Comparison of ENCODE assay signal across 29 cellular contexts in the genomic region with DNA sequence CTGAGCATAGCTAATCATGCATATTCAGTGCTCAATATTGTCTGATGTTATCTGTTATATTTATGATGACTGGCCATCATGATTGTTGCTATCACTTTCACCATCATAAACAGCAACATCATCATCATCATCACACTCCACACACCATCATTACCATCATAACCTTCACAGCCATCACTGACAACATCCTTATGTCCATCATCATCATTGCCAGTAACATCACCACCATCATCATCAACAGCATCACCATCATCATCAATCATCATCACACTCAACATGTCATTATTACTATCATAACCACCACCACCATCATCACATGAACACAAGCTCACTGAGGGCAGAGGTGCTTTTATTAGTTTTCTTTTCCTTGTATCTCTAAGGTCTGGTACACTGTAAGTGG.
"Had no signal": no experiment of that assay in that cellular context is flagged by ENCODE, and none has a peak within 500 bp of the region (broad histone marks: within the 10 kb centered on the region; RNA-seq: fewer than 3 reads in every experiment).

No MANE protein-coding gene starts in this region.

- H3K27me3 Mint-ChIP-seq: stimulated activated memory B cell treated with anti-CD40 and anti-IgM and Interleukin-4, amounts not matched to agents 10 μg/mL and 1 μg/mL and 100 μg/mL, for 72 hours; stimulated activated naive B cell treated with anti-CD40 and anti-IgM and Interleukin-4, amounts not matched to agents 10 μg/mL and 1 μg/mL and 100 μg/mL, for 72 hours; stimulated activated naive CD8-positive, alpha-beta T cell treated with anti-CD3 and anti-CD28 coated beads, Interleukin-15, amount 100 ng/mL, for 72 hours; type B pancreatic cell had no signal

- H3K9me3 ChIP-seq: testis, thoracic aorta, thyroid gland, tibial artery, transverse colon, upper lobe of left lung, upper lobe of right lung, uterus, vagina had no signal

- H3K4me3 ChIP-seq: stomach, suprapubic skin, testis, thoracic aorta, thyroid gland, tibial artery, tibial nerve, transverse colon, upper lobe of left lung, upper lobe of right lung, uterus, vagina had no signal

- H3K27me3 ChIP-seq: stomach, suprapubic skin, testis, thyroid gland, tibial artery, tibial nerve, transverse colon, upper lobe of left lung, upper lobe of right lung, uterus, vagina had no signal

- H3K4me1 Mint-ChIP-seq: stimulated activated effector memory CD8-positive, alpha-beta T cell treated with anti-CD3 and anti-CD28 coated beads, Interleukin-12 subunit alpha, Interleukin-12 subunit beta, amount 100 ng/mL, for 72 hours; stimulated activated memory B cell treated with anti-CD40 and anti-IgM and Interleukin-4, amounts not matched to agents 10 μg/mL and 1 μg/mL and 100 μg/mL, for 72 hours; stimulated activated naive B cell treated with anti-CD40 and anti-IgM and Interleukin-4, amounts not matched to agents 10 μg/mL and 1 μg/mL and 100 μg/mL, for 72 hours; stimulated activated naive CD8-positive, alpha-beta T cell treated with anti-CD3 and anti-CD28 coated beads, Interleukin-15, amount 100 ng/mL, for 72 hours had no signal

- H3K9me3 Mint-ChIP-seq: stimulated activated effector memory CD8-positive, alpha-beta T cell treated with anti-CD3 and anti-CD28 coated beads, Interleukin-12 subunit alpha, Interleukin-12 subunit beta, amount 100 ng/mL, for 72 hours; stimulated activated naive B cell treated with anti-CD40 and anti-IgM and Interleukin-4, amounts not matched to agents 10 μg/mL and 1 μg/mL and 100 μg/mL, for 72 hours; stimulated activated naive CD8-positive, alpha-beta T cell treated with anti-CD3 and anti-CD28 coated beads, Interleukin-15, amount 100 ng/mL, for 72 hours; stimulated activated naive CD8-positive, alpha-beta T cell treated with anti-CD3 and anti-CD28 coated beads, Interleukin-15, Interleukin-2, amounts not matched to agents 100 ng/mL and 50 ng/mL, for 24 hours; type B pancreatic cell had no signal

- H3K27ac ChIP-seq: stomach, suprapubic skin, testis, thoracic aorta, thyroid gland, tibial artery, tibial nerve, transverse colon, upper lobe of left lung, upper lobe of right lung, uterus, vagina had no signal

- H3K4me1 ChIP-seq: stomach, suprapubic skin, testis, thyroid gland, tibial artery, tibial nerve, transverse colon, upper lobe of left lung, upper lobe of right lung, uterus, vagina had no signal

- H3K36me3 Mint-ChIP-seq: stimulated activated effector memory CD8-positive, alpha-beta T cell treated with anti-CD3 and anti-CD28 coated beads, Interleukin-12 subunit alpha, Interleukin-12 subunit beta, amount 100 ng/mL, for 72 hours; stimulated activated memory B cell treated with anti-CD40 and anti-IgM and Interleukin-4, amounts not matched to agents 10 μg/mL and 1 μg/mL and 100 μg/mL, for 72 hours; stimulated activated naive B cell treated with anti-CD40 and anti-IgM and Interleukin-4, amounts not matched to agents 10 μg/mL and 1 μg/mL and 100 μg/mL, for 72 hours had no signal

- H3K36me3 ChIP-seq: stomach, suprapubic skin, thoracic aorta, thyroid gland, tibial artery, tibial nerve, transverse colon, upper lobe of left lung, upper lobe of right lung, uterus, vagina had no signal

- ATAC-seq: stimulated activated effector memory CD8-positive, alpha-beta T cell treated with anti-CD3 and anti-CD28 coated beads, Interleukin-12 subunit alpha, Interleukin-12 subunit beta, amount 100 ng/mL, for 72 hours; stimulated activated memory B cell treated with anti-CD40 and anti-IgM and Interleukin-4, amounts not matched to agents 10 μg/mL and 1 μg/mL and 100 μg/mL, for 72 hours; stimulated activated naive B cell treated with anti-CD40 and anti-IgM and Interleukin-4, amounts not matched to agents 10 μg/mL and 1 μg/mL and 100 μg/mL, for 72 hours; stimulated activated naive CD8-positive, alpha-beta T cell treated with anti-CD3 and anti-CD28 coated beads, Interleukin-15, amount 100 ng/mL, for 72 hours; stimulated activated naive CD8-positive, alpha-beta T cell treated with anti-CD3 and anti-CD28 coated beads, Interleukin-15, Interleukin-2, amounts not matched to agents 100 U/mL and 50 U/mL, for 24 hours; upper lobe of right lung had no signal

- FAIRE-seq: urothelium cell line had no signal

- H3K27ac Mint-ChIP-seq: stimulated activated effector memory CD8-positive, alpha-beta T cell treated with anti-CD3 and anti-CD28 coated beads, Interleukin-12 subunit alpha, Interleukin-12 subunit beta, amount 100 ng/mL, for 72 hours; stimulated activated memory B cell treated with anti-CD40 and anti-IgM and Interleukin-4, amounts not matched to agents 10 μg/mL and 1 μg/mL and 100 μg/mL, for 72 hours; stimulated activated naive B cell treated with anti-CD40 and anti-IgM and Interleukin-4, amounts not matched to agents 10 μg/mL and 1 μg/mL and 100 μg/mL, for 72 hours; stimulated activated naive CD8-positive, alpha-beta T cell treated with anti-CD3 and anti-CD28 coated beads, Interleukin-15, amount 100 ng/mL, for 72 hours; stimulated activated naive CD8-positive, alpha-beta T cell treated with anti-CD3 and anti-CD28 coated beads, Interleukin-15, Interleukin-2, amounts not matched to agents 100 ng/mL and 50 ng/mL, for 24 hours; type B pancreatic cell had no signal

- DNase-seq: stimulated activated CD4-positive, alpha-beta T cell treated with anti-CD3 and anti-CD28 coated beads, Interleukin-2, amount 100 ng/mL, for 48 hours; stimulated activated CD4-positive, alpha-beta T cell treated with anti-CD3 and anti-CD28 coated beads, Interleukin-4, amount 100 ng/mL, for 1 hour; stimulated activated CD4-positive, alpha-beta T cell treated with anti-CD3 and anti-CD28 coated beads, Interleukin-4, amount 100 ng/mL, for 24 hours; stimulated activated CD4-positive, alpha-beta T cell treated with anti-CD3 and anti-CD28 coated beads, Interleukin-4, amount 100 ng/mL, for 4 hours; stimulated activated CD8-positive, alpha-beta memory T cell treated with anti-CD3 and anti-CD28 coated beads, Interleukin-4, amount 100 ng/mL, for 48 hours; stimulated activated naive B cell treated with anti-CD40 and anti-IgM and Interleukin-4, amounts not matched to agents 10 μg/mL and 1 μg/mL and 100 μg/mL, for 72 hours; stimulated activated naive CD4-positive, alpha-beta T cell; stimulated activated naive CD4-positive, alpha-beta T cell treated with Interleukin-2 at 50 U/mL for 16 hours; stimulated activated naive CD8-positive, alpha-beta T cell treated with anti-CD3 and anti-CD28 coated beads, Interleukin-15, amount 100 ng/mL, for 72 hours; stimulated activated naive CD8-positive, alpha-beta T cell treated with anti-CD3 and anti-CD28 coated beads, Interleukin-15, Interleukin-2, amounts not matched to agents 100 U/mL and 50 U/mL, for 24 hours; stomach; substantia nigra; testis; thyroid gland; tibial artery; transverse colon; trophoblast cell; upper lobe of left lung; upper lobe of right lung; uterus had no signal

- H3K4me3 Mint-ChIP-seq: stimulated activated effector memory CD8-positive, alpha-beta T cell treated with anti-CD3 and anti-CD28 coated beads, Interleukin-12 subunit alpha, Interleukin-12 subunit beta, amount 100 ng/mL, for 72 hours; stimulated activated memory B cell treated with anti-CD40 and anti-IgM and Interleukin-4, amounts not matched to agents 10 μg/mL and 1 μg/mL and 100 μg/mL, for 72 hours; stimulated activated naive B cell treated with anti-CD40 and anti-IgM and Interleukin-4, amounts not matched to agents 10 μg/mL and 1 μg/mL and 100 μg/mL, for 72 hours; stimulated activated naive CD8-positive, alpha-beta T cell treated with anti-CD3 and anti-CD28 coated beads, Interleukin-15, amount 100 ng/mL, for 72 hours; stimulated activated naive CD8-positive, alpha-beta T cell treated with anti-CD3 and anti-CD28 coated beads, Interleukin-15, Interleukin-2, amounts not matched to agents 100 ng/mL and 50 ng/mL, for 24 hours; type B pancreatic cell had no signal
